ENCODE assay signal across 1 cellular context in the genomic region with DNA sequence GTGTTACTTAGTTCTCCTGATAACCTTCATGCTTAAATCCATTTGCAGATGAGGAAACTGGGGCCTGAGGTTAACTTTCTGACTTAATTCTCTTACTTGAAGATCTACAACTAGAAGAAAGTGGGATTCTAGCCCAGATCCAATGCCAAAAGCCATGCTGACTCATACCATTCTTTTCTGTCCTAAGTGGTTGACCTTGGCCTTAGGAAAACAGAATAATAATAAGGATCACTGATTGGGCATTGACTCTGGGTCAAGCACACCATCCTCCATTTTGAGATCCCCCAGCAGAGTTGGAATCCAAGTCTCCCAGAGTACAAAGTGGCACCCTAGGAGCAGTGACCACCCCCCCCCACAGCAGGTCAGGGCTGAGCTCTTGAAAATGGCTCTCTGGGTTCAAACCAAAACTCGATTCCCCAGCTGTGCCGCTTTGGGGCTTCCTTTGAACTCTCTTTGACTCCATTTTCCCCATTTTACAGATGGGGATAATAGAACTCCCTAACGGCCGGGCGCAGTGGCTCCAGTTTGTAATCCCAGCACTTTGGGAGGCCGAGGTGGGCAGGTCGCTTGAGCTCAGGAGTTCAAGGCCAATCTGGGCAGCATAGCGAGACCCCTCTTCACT.
TF ChIP-seq lines count a peak whose summit lies in the region.

No MANE protein-coding gene starts in this region.

TF ChIP-seq in HepG2, 621 proteins besides CTCF, POLR2A, EP300 and RAD21 (continued from another document and continues in another):
- TF ChIP-seq, protein P1, sequence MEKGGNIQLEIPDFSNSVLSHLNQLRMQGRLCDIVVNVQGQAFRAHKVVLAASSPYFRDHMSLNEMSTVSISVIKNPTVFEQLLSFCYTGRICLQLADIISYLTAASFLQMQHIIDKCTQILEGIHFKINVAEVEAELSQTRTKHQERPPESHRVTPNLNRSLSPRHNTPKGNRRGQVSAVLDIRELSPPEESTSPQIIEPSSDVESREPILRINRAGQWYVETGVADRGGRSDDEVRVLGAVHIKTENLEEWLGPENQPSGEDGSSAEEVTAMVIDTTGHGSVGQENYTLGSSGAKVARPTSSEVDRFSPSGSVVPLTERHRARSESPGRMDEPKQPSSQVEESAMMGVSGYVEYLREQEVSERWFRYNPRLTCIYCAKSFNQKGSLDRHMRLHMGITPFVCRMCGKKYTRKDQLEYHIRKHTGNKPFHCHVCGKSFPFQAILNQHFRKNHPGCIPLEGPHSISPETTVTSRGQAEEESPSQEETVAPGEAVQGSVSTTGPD (CRISPR knock-in tag; IDR thresholded peaks at IDR 0.05), result no peak
- TF ChIP-seq ZNF33A (CRISPR knock-in tag; IDR thresholded peaks at IDR 0.05; ENCODE audit: borderline replicate concordance) (no peak), EEA1 (CRISPR knock-in tag; IDR thresholded peaks at IDR 0.05; ENCODE audit: borderline replicate concordance) (0 out of 2 replicates have a peak, but pooled peaks have one; percentile 47), HNRNPL (IDR thresholded peaks at IDR 0.05; ENCODE audit: low read depth, low read length) (no peak), NR2C2 (CRISPR knock-in tag; IDR thresholded peaks at IDR 0.05; ENCODE audit: borderline replicate concordance) (no peak), ZBTB7B (CRISPR knock-in tag; IDR thresholded peaks at IDR 0.05) (peak; percentile 57; the same call in 1 of the 2 replicates), ZSCAN22 (CRISPR knock-in tag; IDR thresholded peaks at IDR 0.05) (no peak), MBNL3 (CRISPR knock-in tag; conservative IDR thresholded peaks at IDR 0.05) (no peak), ZNF788 (CRISPR knock-in tag; IDR thresholded peaks at IDR 0.05; ENCODE audit: borderline replicate concordance) (no peak), TSC22D2 (CRISPR knock-in tag; IDR thresholded peaks at IDR 0.05; ENCODE audit: borderline replicate concordance) (no peak), RXRB (CRISPR knock-in tag; IDR thresholded peaks at IDR 0.05; ENCODE audit: borderline replicate concordance) (no peak; the same call in 1 of the 2 replicates), ZBTB21 (CRISPR knock-in tag; IDR thresholded peaks at IDR 0.05) (no peak), MXD4 (CRISPR knock-in tag; IDR thresholded peaks at IDR 0.05) (no peak), ZNF124 (CRISPR knock-in tag; IDR thresholded peaks at IDR 0.05) (no peak), RARA (CRISPR knock-in tag; IDR thresholded peaks at IDR 0.05) (0 out of 2 replicates have a peak, but pooled peaks have one; percentile 13), ZNF781 (CRISPR knock-in tag; IDR thresholded peaks at IDR 0.05; ENCODE audit: borderline replicate concordance, not compliant biosample characterization) (no peak), SIX4 (CRISPR knock-in tag; IDR thresholded peaks at IDR 0.05) (no peak), ONECUT2 (CRISPR knock-in tag; IDR thresholded peaks at IDR 0.05) (no peak), ZNF768 (CRISPR knock-in tag; IDR thresholded peaks at IDR 0.05) (no peak), ZNF143 (CRISPR knock-in tag; IDR thresholded peaks at IDR 0.05) (no peak), ZNF24 (IDR thresholded peaks at IDR 0.05) (0 out of 2 replicates have a peak, but pooled peaks have one; percentile 7), NFE2 (CRISPR knock-in tag; IDR thresholded peaks at IDR 0.05) (no peak), HNRNPUL1 (IDR thresholded peaks at IDR 0.05; ENCODE audit: low read depth, low read length) (no peak), RBM22 (optimal IDR thresholded peaks at IDR 0.05; ENCODE audit: low read length) (no peak), ZNF546 (CRISPR knock-in tag; conservative IDR thresholded peaks at IDR 0.05) (no peak), ZNF484 (CRISPR knock-in tag; IDR thresholded peaks at IDR 0.05; ENCODE audit: borderline replicate concordance, low read depth) (no peak), FOXA3 (CRISPR knock-in tag; IDR thresholded peaks at IDR 0.05) (0 out of 2 replicates have a peak, but pooled peaks have one; percentile 24), ZNF644 (CRISPR knock-in tag; IDR thresholded peaks at IDR 0.05; ENCODE audit: low read depth) (peak; percentile 79; the same call in 1 of the 2 replicates), ZBTB7A (CRISPR knock-in tag; IDR thresholded peaks at IDR 0.05) (no peak), SOX5 (CRISPR knock-in tag; IDR thresholded peaks at IDR 0.05; ENCODE audit: borderline replicate concordance) (peak; percentile 71; the same call in 1 of the 2 replicates), PCBP2 (optimal IDR thresholded peaks at IDR 0.05; ENCODE audit: low read depth, low read length, poor library complexity, severe bottlenecking) (no peak), ISL2 (CRISPR knock-in tag; IDR thresholded peaks at IDR 0.05) (no peak), SMC3 (IDR thresholded peaks at IDR 0.05; ENCODE audit: low read length) (no peak), MTA3 (CRISPR knock-in tag; IDR thresholded peaks at IDR 0.05) (no peak), SKI (IDR thresholded peaks at IDR 0.05; ENCODE audit: partially characterized antibody) (no peak), ZNF562 (CRISPR knock-in tag; IDR thresholded peaks at IDR 0.05; ENCODE audit: borderline replicate concordance) (no peak), ZNF33B (CRISPR knock-in tag; IDR thresholded peaks at IDR 0.05) (no peak), ZFP82 (CRISPR knock-in tag; IDR thresholded peaks at IDR 0.05; ENCODE audit: borderline replicate concordance) (no peak), ZNF773 (CRISPR knock-in tag; IDR thresholded peaks at IDR 0.05; ENCODE audit: borderline replicate concordance) (no peak), TARDBP (CRISPR knock-in tag; IDR thresholded peaks at IDR 0.05) (peak; percentile 31; the same call in 1 of the 2 replicates), AHR (CRISPR knock-in tag; IDR thresholded peaks at IDR 0.05) (no peak), ZNF468 (CRISPR knock-in tag; IDR thresholded peaks at IDR 0.05) (no peak)
- TF ChIP-seq, protein P2, sequence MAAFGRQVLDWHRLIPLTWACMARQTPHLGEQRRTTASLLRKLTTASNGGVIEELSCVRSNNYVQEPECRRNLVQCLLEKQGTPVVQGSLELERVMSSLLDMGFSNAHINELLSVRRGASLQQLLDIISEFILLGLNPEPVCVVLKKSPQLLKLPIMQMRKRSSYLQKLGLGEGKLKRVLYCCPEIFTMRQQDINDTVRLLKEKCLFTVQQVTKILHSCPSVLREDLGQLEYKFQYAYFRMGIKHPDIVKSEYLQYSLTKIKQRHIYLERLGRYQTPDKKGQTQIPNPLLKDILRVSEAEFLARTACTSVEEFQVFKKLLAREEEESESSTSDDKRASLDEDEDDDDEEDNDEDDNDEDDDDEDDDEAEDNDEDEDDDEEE (CRISPR knock-in tag; IDR thresholded peaks at IDR 0.05), result no peak
- TF ChIP-seq, protein P3, sequence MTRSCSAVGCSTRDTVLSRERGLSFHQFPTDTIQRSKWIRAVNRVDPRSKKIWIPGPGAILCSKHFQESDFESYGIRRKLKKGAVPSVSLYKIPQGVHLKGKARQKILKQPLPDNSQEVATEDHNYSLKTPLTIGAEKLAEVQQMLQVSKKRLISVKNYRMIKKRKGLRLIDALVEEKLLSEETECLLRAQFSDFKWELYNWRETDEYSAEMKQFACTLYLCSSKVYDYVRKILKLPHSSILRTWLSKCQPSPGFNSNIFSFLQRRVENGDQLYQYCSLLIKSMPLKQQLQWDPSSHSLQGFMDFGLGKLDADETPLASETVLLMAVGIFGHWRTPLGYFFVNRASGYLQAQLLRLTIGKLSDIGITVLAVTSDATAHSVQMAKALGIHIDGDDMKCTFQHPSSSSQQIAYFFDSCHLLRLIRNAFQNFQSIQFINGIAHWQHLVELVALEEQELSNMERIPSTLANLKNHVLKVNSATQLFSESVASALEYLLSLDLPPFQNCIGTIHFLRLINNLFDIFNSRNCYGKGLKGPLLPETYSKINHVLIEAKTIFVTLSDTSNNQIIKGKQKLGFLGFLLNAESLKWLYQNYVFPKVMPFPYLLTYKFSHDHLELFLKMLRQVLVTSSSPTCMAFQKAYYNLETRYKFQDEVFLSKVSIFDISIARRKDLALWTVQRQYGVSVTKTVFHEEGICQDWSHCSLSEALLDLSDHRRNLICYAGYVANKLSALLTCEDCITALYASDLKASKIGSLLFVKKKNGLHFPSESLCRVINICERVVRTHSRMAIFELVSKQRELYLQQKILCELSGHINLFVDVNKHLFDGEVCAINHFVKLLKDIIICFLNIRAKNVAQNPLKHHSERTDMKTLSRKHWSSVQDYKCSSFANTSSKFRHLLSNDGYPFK (CRISPR knock-in tag; IDR thresholded peaks at IDR 0.05; ENCODE audit: borderline replicate concordance), result no peak
- TF ChIP-seq, protein P4, sequence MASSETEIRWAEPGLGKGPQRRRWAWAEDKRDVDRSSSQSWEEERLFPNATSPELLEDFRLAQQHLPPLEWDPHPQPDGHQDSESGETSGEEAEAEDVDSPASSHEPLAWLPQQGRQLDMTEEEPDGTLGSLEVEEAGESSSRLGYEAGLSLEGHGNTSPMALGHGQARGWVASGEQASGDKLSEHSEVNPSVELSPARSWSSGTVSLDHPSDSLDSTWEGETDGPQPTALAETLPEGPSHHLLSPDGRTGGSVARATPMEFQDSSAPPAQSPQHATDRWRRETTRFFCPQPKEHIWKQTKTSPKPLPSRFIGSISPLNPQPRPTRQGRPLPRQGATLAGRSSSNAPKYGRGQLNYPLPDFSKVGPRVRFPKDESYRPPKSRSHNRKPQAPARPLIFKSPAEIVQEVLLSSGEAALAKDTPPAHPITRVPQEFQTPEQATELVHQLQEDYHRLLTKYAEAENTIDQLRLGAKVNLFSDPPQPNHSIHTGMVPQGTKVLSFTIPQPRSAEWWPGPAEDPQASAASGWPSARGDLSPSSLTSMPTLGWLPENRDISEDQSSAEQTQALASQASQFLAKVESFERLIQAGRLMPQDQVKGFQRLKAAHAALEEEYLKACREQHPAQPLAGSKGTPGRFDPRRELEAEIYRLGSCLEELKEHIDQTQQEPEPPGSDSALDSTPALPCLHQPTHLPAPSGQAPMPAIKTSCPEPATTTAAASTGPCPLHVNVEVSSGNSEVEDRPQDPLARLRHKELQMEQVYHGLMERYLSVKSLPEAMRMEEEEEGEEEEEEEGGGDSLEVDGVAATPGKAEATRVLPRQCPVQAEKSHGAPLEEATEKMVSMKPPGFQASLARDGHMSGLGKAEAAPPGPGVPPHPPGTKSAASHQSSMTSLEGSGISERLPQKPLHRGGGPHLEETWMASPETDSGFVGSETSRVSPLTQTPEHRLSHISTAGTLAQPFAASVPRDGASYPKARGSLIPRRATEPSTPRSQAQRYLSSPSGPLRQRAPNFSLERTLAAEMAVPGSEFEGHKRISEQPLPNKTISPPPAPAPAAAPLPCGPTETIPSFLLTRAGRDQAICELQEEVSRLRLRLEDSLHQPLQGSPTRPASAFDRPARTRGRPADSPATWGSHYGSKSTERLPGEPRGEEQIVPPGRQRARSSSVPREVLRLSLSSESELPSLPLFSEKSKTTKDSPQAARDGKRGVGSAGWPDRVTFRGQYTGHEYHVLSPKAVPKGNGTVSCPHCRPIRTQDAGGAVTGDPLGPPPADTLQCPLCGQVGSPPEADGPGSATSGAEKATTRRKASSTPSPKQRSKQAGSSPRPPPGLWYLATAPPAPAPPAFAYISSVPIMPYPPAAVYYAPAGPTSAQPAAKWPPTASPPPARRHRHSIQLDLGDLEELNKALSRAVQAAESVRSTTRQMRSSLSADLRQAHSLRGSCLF (CRISPR knock-in tag; IDR thresholded peaks at IDR 0.05; ENCODE audit: borderline replicate concordance), result no peak
- TF ChIP-seq, protein P5, sequence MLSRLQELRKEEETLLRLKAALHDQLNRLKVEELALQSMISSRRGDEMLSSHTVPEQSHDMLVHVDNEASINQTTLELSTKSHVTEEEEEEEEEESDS (CRISPR knock-in tag; IDR thresholded peaks at IDR 0.05; ENCODE audit: borderline replicate concordance), result no peak
- TF ChIP-seq, protein P6, sequence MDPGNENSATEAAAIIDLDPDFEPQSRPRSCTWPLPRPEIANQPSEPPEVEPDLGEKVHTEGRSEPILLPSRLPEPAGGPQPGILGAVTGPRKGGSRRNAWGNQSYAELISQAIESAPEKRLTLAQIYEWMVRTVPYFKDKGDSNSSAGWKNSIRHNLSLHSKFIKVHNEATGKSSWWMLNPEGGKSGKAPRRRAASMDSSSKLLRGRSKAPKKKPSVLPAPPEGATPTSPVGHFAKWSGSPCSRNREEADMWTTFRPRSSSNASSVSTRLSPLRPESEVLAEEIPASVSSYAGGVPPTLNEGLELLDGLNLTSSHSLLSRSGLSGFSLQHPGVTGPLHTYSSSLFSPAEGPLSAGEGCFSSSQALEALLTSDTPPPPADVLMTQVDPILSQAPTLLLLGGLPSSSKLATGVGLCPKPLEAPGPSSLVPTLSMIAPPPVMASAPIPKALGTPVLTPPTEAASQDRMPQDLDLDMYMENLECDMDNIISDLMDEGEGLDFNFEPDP (CRISPR knock-in tag; conservative IDR thresholded peaks at IDR 0.05), result no peak
- TF ChIP-seq, protein P7, sequence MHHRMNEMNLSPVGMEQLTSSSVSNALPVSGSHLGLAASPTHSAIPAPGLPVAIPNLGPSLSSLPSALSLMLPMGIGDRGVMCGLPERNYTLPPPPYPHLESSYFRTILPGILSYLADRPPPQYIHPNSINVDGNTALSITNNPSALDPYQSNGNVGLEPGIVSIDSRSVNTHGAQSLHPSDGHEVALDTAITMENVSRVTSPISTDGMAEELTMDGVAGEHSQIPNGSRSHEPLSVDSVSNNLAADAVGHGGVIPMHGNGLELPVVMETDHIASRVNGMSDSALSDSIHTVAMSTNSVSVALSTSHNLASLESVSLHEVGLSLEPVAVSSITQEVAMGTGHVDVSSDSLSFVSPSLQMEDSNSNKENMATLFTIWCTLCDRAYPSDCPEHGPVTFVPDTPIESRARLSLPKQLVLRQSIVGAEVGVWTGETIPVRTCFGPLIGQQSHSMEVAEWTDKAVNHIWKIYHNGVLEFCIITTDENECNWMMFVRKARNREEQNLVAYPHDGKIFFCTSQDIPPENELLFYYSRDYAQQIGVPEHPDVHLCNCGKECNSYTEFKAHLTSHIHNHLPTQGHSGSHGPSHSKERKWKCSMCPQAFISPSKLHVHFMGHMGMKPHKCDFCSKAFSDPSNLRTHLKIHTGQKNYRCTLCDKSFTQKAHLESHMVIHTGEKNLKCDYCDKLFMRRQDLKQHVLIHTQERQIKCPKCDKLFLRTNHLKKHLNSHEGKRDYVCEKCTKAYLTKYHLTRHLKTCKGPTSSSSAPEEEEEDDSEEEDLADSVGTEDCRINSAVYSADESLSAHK (CRISPR knock-in tag; IDR thresholded peaks at IDR 0.05; ENCODE audit: borderline replicate concordance), result no peak
- TF ChIP-seq, protein P8, sequence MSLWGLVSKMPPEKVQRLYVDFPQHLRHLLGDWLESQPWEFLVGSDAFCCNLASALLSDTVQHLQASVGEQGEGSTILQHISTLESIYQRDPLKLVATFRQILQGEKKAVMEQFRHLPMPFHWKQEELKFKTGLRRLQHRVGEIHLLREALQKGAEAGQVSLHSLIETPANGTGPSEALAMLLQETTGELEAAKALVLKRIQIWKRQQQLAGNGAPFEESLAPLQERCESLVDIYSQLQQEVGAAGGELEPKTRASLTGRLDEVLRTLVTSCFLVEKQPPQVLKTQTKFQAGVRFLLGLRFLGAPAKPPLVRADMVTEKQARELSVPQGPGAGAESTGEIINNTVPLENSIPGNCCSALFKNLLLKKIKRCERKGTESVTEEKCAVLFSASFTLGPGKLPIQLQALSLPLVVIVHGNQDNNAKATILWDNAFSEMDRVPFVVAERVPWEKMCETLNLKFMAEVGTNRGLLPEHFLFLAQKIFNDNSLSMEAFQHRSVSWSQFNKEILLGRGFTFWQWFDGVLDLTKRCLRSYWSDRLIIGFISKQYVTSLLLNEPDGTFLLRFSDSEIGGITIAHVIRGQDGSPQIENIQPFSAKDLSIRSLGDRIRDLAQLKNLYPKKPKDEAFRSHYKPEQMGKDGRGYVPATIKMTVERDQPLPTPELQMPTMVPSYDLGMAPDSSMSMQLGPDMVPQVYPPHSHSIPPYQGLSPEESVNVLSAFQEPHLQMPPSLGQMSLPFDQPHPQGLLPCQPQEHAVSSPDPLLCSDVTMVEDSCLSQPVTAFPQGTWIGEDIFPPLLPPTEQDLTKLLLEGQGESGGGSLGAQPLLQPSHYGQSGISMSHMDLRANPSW (CRISPR knock-in tag; IDR thresholded peaks at IDR 0.05; ENCODE audit: borderline replicate concordance), result no peak
